In the genomic region with DNA sequence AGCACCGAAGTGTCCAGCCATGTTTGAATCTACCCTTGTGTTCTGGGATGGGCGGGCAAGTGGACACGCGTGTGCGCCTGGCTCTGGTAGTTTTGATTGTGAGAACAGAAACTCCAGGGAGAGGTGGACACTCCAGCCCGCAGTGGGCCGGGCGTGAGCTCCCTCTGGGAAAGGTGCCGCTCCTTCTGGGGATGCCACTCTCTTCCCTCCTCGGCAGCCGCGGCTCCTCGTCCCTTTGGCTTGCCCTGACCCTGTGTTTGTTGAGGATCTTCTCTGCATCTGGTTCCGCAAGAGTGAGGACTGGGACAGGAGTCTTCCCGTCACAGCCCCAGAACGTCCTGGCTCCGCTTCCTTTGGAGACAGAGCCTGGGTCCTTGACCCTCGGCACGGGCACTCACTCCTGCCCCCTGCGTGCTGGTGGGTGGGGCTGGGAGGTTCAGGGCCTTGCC, we compare ENCODE assay signal across 8 cellular contexts. TPM values are rescaled to one million over a fixed set of nuclear protein-coding genes. Genes with fewer than 3 reads are reported as not detected.
DNase-seq lines count a peak whose midpoint lies in the region; ATAC-seq and TF ChIP-seq lines count a peak whose summit lies in the region.

No MANE protein-coding gene starts in this region.

- H3K36me3 Mint-ChIP-seq in CD8-positive, alpha-beta T cell = peaks cover 41% of the 10 kb centered on the region

- no peaks in the 10 kb centered on the region; the same call in 1 of the 2 replicates for H4K20me1 ChIP-seq in OCI-LY7 (ENCODE audit: insufficient read depth, low read length)

- H3K4me3 Mint-ChIP-seq in CD8-positive, alpha-beta T cell = peak overlapping the region; percentile 88

- intact Hi-C loops in CD8-positive, alpha-beta T cell (cut with DNase I, micrococcal nuclease) = loop anchor here in 1 of 2 experiments (5.0 kb wide), 1 partner anchor 231 kb away; no protein-coding TSS in a partner anchor
- intact Hi-C loops in OCI-LY7 (cut with micrococcal nuclease; ENCODE audit: unreplicated experiment) = no loop called here

- peaks cover 47% of the 10 kb centered on the region; the same call in 1 of the 2 replicates for H3K79me2 ChIP-seq in OCI-LY7 (ENCODE audit: insufficient read depth, low read depth, low read length)

- no peak for TF ChIP-seq CTCF in CD8-positive, alpha-beta T cell (IDR thresholded peaks at IDR 0.05)
- TF ChIP-seq CTCF in OCI-LY7 (conservative IDR thresholded peaks at IDR 0.05; ENCODE audit: low read length) = no peak
- no peak for TF ChIP-seq CTCF in epithelial cell of esophagus (IDR thresholded peaks at IDR 0.05; ENCODE audit: insufficient read depth, low read depth, low read length, missing control alignments)
- no peak for TF ChIP-seq CTCF in neutrophil (IDR thresholded peaks at IDR 0.05)

- H3K4me2 ChIP-seq in OCI-LY7 (ENCODE audit: low read length) = peak overlapping the region; percentile 90

- no peaks in the 10 kb centered on the region for H3K9me2 ChIP-seq in OCI-LY7 (ENCODE audit: insufficient read depth, low read length)

- H2AFZ ChIP-seq in OCI-LY7 (ENCODE audit: low read length) = no peak overlapping the region

- no peaks in the 10 kb centered on the region for H3K36me3 ChIP-seq in CD8-positive, alpha-beta T cell (ENCODE audit: insufficient read depth, low read length)
- H3K36me3 ChIP-seq in OCI-LY7 (ENCODE audit: insufficient read depth, low read length) (peaks cover 16% of the 10 kb centered on the region), neutrophil (no peaks in the 10 kb centered on the region)

- ATAC-seq in CD8-positive, alpha-beta T cell = no peak
- ATAC-seq in GM21737 (IDR thresholded peaks at IDR 0.05; ENCODE audit: unreplicated experiment) = no peak
- ATAC-seq in GM18873 (IDR thresholded peaks at IDR 0.05; ENCODE audit: low FRiP score, unreplicated experiment) = no peak
- ATAC-seq in GM18868 (IDR thresholded peaks at IDR 0.05; ENCODE audit: unreplicated experiment) = no peak

- BruUV-seq in OCI-LY7 (replicated peaks; lab: Mats Ljungman, UMichigan) = no TSS peak

- no peaks in the 10 kb centered on the region for H3K27me3 Mint-ChIP-seq in CD8-positive, alpha-beta T cell (ENCODE audit: low read depth)

- H3K27me3 ChIP-seq in CD8-positive, alpha-beta T cell (ENCODE audit: insufficient read depth, low read length) = no peaks in the 10 kb centered on the region
- no peaks in the 10 kb centered on the region for H3K27me3 ChIP-seq in neutrophil

- CTCF ChIA-PET in CD8-positive, alpha-beta T cell (lab: Charles Lee) = interaction anchor here (1.6 kb wide), 1 partner anchor 612 kb away, joined by 3 read pairs; a partner anchor contains a TSS
- CTCF ChIA-PET in OCI-LY7 (lab: Charles Lee; ENCODE audit: unreplicated experiment) = no interaction called here

- peak overlapping the region; percentile 94 for H3K27ac ChIP-seq in CD8-positive, alpha-beta T cell (ENCODE audit: low read depth, low read length)
- H3K27ac ChIP-seq in OCI-LY7 (ENCODE audit: low read depth, low read length, poor library complexity, severe bottlenecking) = no peak overlapping the region
- peak overlapping the region; percentile 96 for H3K27ac ChIP-seq in neutrophil

- no peaks in the 10 kb centered on the region for H3K9me3 Mint-ChIP-seq in CD8-positive, alpha-beta T cell

- H3K9me3 ChIP-seq in CD8-positive, alpha-beta T cell (ENCODE audit: low read length) = no peaks in the 10 kb centered on the region
- no peaks in the 10 kb centered on the region for H3K9me3 ChIP-seq in OCI-LY7 (ENCODE audit: low read length)
- no peaks in the 10 kb centered on the region for H3K9me3 ChIP-seq in neutrophil

- H3K4me3 ChIP-seq in CD8-positive, alpha-beta T cell (ENCODE audit: low read depth, low read length) = peak overlapping the region; percentile 98
- H3K4me3 ChIP-seq in OCI-LY7 (ENCODE audit: low read depth, low read length, poor library complexity, severe bottlenecking) (peak overlapping the region; percentile 80), epithelial cell of esophagus (ENCODE audit: low read length) (peak overlapping the region; percentile 78), neutrophil (ENCODE audit: low read depth in 1 of 2, low read length in 1 of 2) (peak overlapping the region; percentile 96)

- POLR2A ChIA-PET in CD8-positive, alpha-beta T cell (lab: Charles Lee) = interaction anchor here (0.9 to 1.0 kb wide), 2 partner anchors 271 to 353 kb away, joined by 3 to 4 read pairs; no protein-coding TSS in a partner anchor
- POLR2A ChIA-PET in OCI-LY7 (lab: Charles Lee) = interaction anchor here (0.7 kb wide), 1 partner anchor 266 kb away, joined by 3 read pairs; no protein-coding TSS in a partner anchor

- DNase-seq in CD8-positive, alpha-beta T cell = no peak
- DNase-seq in OCI-LY7 (ENCODE audit: low spot score) (no peak), epithelial cell of esophagus (ENCODE audit: low read depth) (no peak), NOMO-1 (lab: John Stamatoyannopoulos, UW; ENCODE audit: unreplicated experiment in 2 of 2) (no peak)

- peak overlapping the region; percentile 96 for H3K27ac Mint-ChIP-seq in CD8-positive, alpha-beta T cell

- H3K4me1 Mint-ChIP-seq in CD8-positive, alpha-beta T cell (ENCODE audit: low read depth) = peaks cover 78% of the 10 kb centered on the region

- H3K4me1 ChIP-seq in CD8-positive, alpha-beta T cell (ENCODE audit: insufficient read depth, low read length) = peaks cover 69% of the 10 kb centered on the region
- H3K4me1 ChIP-seq in OCI-LY7 (ENCODE audit: insufficient read depth, low read length, poor library complexity, severe bottlenecking) = peaks cover 26% of the 10 kb centered on the region
- H3K4me1 ChIP-seq in neutrophil (ENCODE audit: control insufficient read depth in 1 of 2, insufficient read depth in 1 of 2, low read depth in 1 of 2, low read length in 1 of 2) = peaks cover 63 to 65% of the 10 kb centered on the region in 2 experiments

RNA-seq across cellular contexts. Expression of a gene that starts 1.3 kb away (rescaled TPM):
- 100 to 1,000 TPM; 110 to 121 TPM for total RNA-seq in CD8-positive, alpha-beta T cell
- 9.6 and 11.9 TPM in 2 replicates for total RNA-seq in OCI-LY7 (2014; rRNA removed; shearing (Covaris generic))
- total RNA-seq in OCI-LY7 (2022) = 11.3 and 15.4 TPM in 2 replicates

Comparison
In these comparisons a context has a peak if more than half of its experiments do, and no peak if none do; other contexts are left out.
1. RNA of a gene that starts 1.3 kb away (total RNA-seq): 110 to 121 TPM in CD8-positive, alpha-beta T cell; 9.6 to 15.4 TPM in OCI-LY7; every median in the first group is over 4 times any median in the second.
2. Peak in every context shown above with its lines, with median percentiles within 50 percentile points of each other: H3K4me3 ChIP-seq.